In the genomic region with DNA sequence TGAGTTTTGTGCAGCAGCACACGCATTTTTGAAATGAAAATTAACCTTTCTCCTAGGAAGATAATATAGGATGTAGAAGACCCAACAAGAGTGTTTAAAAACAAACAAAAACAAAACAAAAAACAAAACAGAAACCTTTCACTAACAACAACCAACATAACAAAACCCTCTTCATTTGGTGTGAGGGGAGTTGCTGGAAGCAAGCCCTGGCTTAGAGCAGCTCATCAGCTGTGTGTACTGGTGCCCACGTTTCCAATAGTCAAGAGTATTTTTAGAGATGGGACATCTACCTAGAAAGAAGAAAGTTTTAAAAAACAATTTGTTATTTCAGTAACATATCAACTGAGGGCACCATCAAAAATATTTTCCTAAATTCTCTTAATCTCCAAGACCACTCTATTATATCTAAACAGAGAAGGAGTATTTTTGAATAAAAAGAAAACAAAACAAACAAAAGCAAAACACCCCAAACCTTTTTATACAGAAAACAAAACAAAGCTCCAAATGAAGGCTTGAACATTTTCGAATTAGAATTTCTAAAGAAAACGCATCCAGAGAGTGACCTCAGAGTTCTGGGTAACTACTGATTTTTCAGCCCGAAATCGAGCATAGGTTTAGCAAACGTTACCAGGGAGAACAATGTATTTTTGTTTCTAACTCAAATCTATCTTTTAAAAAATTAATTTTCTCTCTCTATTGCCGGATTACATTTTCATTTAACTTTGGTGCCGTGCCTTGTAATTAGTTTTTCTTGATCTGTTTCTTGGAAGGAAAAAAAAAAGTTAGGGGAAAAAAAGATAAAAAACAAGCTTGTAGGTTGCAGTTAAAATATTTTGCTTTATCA, we compare ENCODE assay signal across 12 cellular contexts.
DNase-seq lines count a peak whose midpoint lies in the region; ATAC-seq and TF ChIP-seq lines count a peak whose summit lies in the region.
"Had no signal": no experiment of that assay in that cellular context is flagged by ENCODE, and none has a peak within 500 bp of the region (broad histone marks: within the 10 kb centered on the region; RNA-seq: fewer than 3 reads in every experiment).

No MANE protein-coding gene starts in this region.

- ATAC-seq in memory B cell (ENCODE audit: low read depth) (no peak), HG02759 (IDR thresholded peaks at IDR 0.05; ENCODE audit: unreplicated experiment) (no peak)

- no peak overlapping the region for H3K27ac Mint-ChIP-seq in activated naive CD4-positive, alpha-beta T cell treated with anti-CD3 and anti-CD28 coated beads, Interleukin-2, amount 10 ng/mL, durations not matched to agents 7 days and 5 days
- no peak overlapping the region for H3K27ac Mint-ChIP-seq in activated CD4-positive, alpha-beta memory T cell treated with anti-CD3 and anti-CD28 coated beads for 36 hours
- H3K27ac Mint-ChIP-seq in memory B cell: peak overlapping the region; percentile 66

- H3K27me3 ChIP-seq in testis: no peaks in the 10 kb centered on the region

- peak overlapping the region; percentile 44 to 62 for H3K4me3 ChIP-seq in testis

- H3K9me3 Mint-ChIP-seq in activated naive CD4-positive, alpha-beta T cell treated with anti-CD3 and anti-CD28 coated beads, Interleukin-2, amount 10 ng/mL, durations not matched to agents 7 days and 5 days: no peaks in the 10 kb centered on the region
- H3K9me3 Mint-ChIP-seq in activated CD4-positive, alpha-beta memory T cell treated with anti-CD3 and anti-CD28 coated beads for 36 hours: no peaks in the 10 kb centered on the region
- H3K9me3 Mint-ChIP-seq in memory B cell: no peaks in the 10 kb centered on the region

- H3K4me1 Mint-ChIP-seq in activated naive CD4-positive, alpha-beta T cell treated with anti-CD3 and anti-CD28 coated beads, Interleukin-2, amount 10 ng/mL, durations not matched to agents 7 days and 5 days: peaks cover 24% of the 10 kb centered on the region
- H3K4me1 Mint-ChIP-seq in activated CD4-positive, alpha-beta memory T cell treated with anti-CD3 and anti-CD28 coated beads for 36 hours (ENCODE audit: low read depth): peaks cover 10% of the 10 kb centered on the region
- H3K4me1 Mint-ChIP-seq in memory B cell: peaks cover 9% of the 10 kb centered on the region

- H3K27ac ChIP-seq in testis: no peak overlapping the region
- H3K27ac ChIP-seq: ascending aorta, BLaER1, heart left ventricle had no signal

- H3K9me3 ChIP-seq in testis: no peaks in the 10 kb centered on the region
- H3K9me3 ChIP-seq: ascending aorta, BLaER1, heart left ventricle had no signal

- H3K27me3 Mint-ChIP-seq in activated naive CD4-positive, alpha-beta T cell treated with anti-CD3 and anti-CD28 coated beads, Interleukin-2, amount 10 ng/mL, durations not matched to agents 7 days and 5 days: peaks cover 77% of the 10 kb centered on the region
- peaks cover 55% of the 10 kb centered on the region for H3K27me3 Mint-ChIP-seq in activated CD4-positive, alpha-beta memory T cell treated with anti-CD3 and anti-CD28 coated beads for 36 hours
- peaks cover 22% of the 10 kb centered on the region for H3K27me3 Mint-ChIP-seq in memory B cell

- no peaks in the 10 kb centered on the region for H3K4me1 ChIP-seq in testis

- H3K36me3 ChIP-seq in testis (ENCODE audit: low read depth, missing control alignments): no peaks in the 10 kb centered on the region
- H3K36me3 ChIP-seq: ascending aorta, BLaER1, heart left ventricle had no signal

- peak overlapping the region; percentile 81 for H3K4me3 Mint-ChIP-seq in activated naive CD4-positive, alpha-beta T cell treated with anti-CD3 and anti-CD28 coated beads, Interleukin-2, amount 10 ng/mL, durations not matched to agents 7 days and 5 days
- peak overlapping the region; percentile 69 for H3K4me3 Mint-ChIP-seq in activated CD4-positive, alpha-beta memory T cell treated with anti-CD3 and anti-CD28 coated beads for 36 hours
- H3K4me3 Mint-ChIP-seq in memory B cell: peak overlapping the region; percentile 88

- DNase-seq in activated naive CD4-positive, alpha-beta T cell treated with anti-CD3 and anti-CD28 coated beads, Interleukin-2, amount 10 ng/mL, durations not matched to agents 7 days and 5 days: no peak
- no peak for DNase-seq in activated naive CD4-positive, alpha-beta T cell treated with anti-CD3 and anti-CD28 coated beads, Interleukin-2, amount 50 U/mL, for 16 hours
- no peak for DNase-seq in activated CD4-positive, alpha-beta memory T cell treated with anti-CD3 and anti-CD28 coated beads for 36 hours
- no peak for DNase-seq in memory B cell (ENCODE audit: low spot score in 2 of 2)
- no peak for DNase-seq in testis
- DNase-seq in DMS153 treated with DMSO at 0.1 percent for 48 hours (lab: John Stamatoyannopoulos, UW; ENCODE audit: unreplicated experiment): no peak
- DNase-seq in NCI-H345 (lab: John Stamatoyannopoulos, UW): no peak
- DNase-seq: right cardiac atrium had no signal

- TF ChIP-seq POLR2A in testis (IDR thresholded peaks at IDR 0.05): no peak

- intact Hi-C loops in activated CD4-positive, alpha-beta memory T cell treated with anti-CD3 and anti-CD28 coated beads for 36 hours (cut with micrococcal nuclease): loop anchor here (1.0 to 10.0 kb wide), 4 partner anchors 20 to 632 kb away; no protein-coding TSS in a partner anchor
- intact Hi-C loops in testis (cut with DNase I; ENCODE audit: low total_unique reads): loop anchor here (10.0 kb wide), 1 partner anchor 632 kb away; no protein-coding TSS in a partner anchor

- POLR2A ChIA-PET in activated CD4-positive, alpha-beta memory T cell treated with anti-CD3 and anti-CD28 coated beads for 36 hours (lab: Charles Lee): no interaction called here

- 12 to 15% methylated on average over 9 of the region's 9 CpGs for WGBS in testis, 2 donors

- TF ChIP-seq CTCF in testis (IDR thresholded peaks at IDR 0.05): no peak

- CTCF ChIA-PET in activated naive CD4-positive, alpha-beta T cell treated with anti-CD3 and anti-CD28 coated beads, Interleukin-2, amount 10 ng/mL, durations not matched to agents 7 days and 5 days (lab: Charles Lee): interaction anchor here (1.3 to 2.6 kb wide), 4 partner anchors 15 to 638 kb away, joined by 3 to 11 read pairs (median 6); no protein-coding TSS in a partner anchor
- CTCF ChIA-PET in activated CD4-positive, alpha-beta memory T cell treated with anti-CD3 and anti-CD28 coated beads for 36 hours (lab: Charles Lee): interaction anchor here (0.8 to 4.0 kb wide), 11 partner anchors 12 to 659 kb away, joined by 3 to 58 read pairs (median 3); no protein-coding TSS in a partner anchor

- no peaks in the 10 kb centered on the region for H3K36me3 Mint-ChIP-seq in activated naive CD4-positive, alpha-beta T cell treated with anti-CD3 and anti-CD28 coated beads, Interleukin-2, amount 10 ng/mL, durations not matched to agents 7 days and 5 days
- no peaks in the 10 kb centered on the region for H3K36me3 Mint-ChIP-seq in activated CD4-positive, alpha-beta memory T cell treated with anti-CD3 and anti-CD28 coated beads for 36 hours
- H3K36me3 Mint-ChIP-seq in memory B cell: no peaks in the 10 kb centered on the region
